Comparison of ENCODE assay signal across 24 cellular contexts in the genomic region with DNA sequence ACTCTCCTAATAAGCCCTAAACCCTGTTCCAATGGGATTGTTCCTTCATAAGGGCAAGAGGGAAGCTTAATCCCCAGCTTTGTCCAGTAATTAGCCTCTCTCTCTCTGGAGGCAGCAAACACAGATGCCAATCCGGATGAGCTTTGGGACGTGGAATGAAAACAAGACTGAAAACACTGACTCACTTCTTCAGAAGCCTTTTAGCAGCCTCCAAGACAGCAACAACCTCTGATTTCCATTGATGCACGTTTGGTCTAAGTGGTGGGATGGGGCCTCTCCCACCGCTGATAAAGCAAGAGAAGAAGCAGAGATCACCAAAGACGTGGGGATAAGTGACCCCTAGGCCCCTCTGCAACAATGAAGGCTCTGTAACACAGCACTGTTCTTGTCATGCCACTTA. TPM values are rescaled to one million over a fixed set of nuclear protein-coding genes. Genes with fewer than 3 reads are reported as not detected.
A peak's percentile ranks its signal among the peaks of the same experiment; 100 is the strongest.
DNase-seq lines count a peak whose midpoint lies in the region; ATAC-seq and TF ChIP-seq lines count a peak whose summit lies in the region.
"Had no signal": no experiment of that assay in that cellular context is flagged by ENCODE, and none has a peak within 500 bp of the region (broad histone marks: within the 10 kb centered on the region; RNA-seq: fewer than 3 reads in every experiment).

No MANE protein-coding gene starts in this region.

- no peak overlapping the region for H3K27ac Mint-ChIP-seq in endodermal cell
- H3K27ac Mint-ChIP-seq: activated naive CD8-positive, alpha-beta T cell; activated T-helper 2 cell treated with anti-CD3 and anti-CD28 coated beads, Interferon-gamma antibody, Interleukin-2, Interleukin-4, amounts not matched to agents 10 μg/mL and 5 μg/mL and 100 μg/mL, durations not matched to agents 14 hours and 24 hours and 36 hours; naive thymus-derived CD8-positive, alpha-beta T cell had no signal

- H2AFZ ChIP-seq in neuronal stem cell (ENCODE audit: low read length), result peak overlapping the region; percentile 4

- no peak overlapping the region for H3K4me3 Mint-ChIP-seq in endodermal cell
- H3K4me3 Mint-ChIP-seq: activated naive CD8-positive, alpha-beta T cell; naive thymus-derived CD8-positive, alpha-beta T cell had no signal

- no peak overlapping the region for H3K14ac ChIP-seq in neuronal stem cell (ENCODE audit: low read length)

- TF ChIP-seq CTCF in endodermal cell (conservative IDR thresholded peaks at IDR 0.05), result no peak

- no peak overlapping the region for H3K4ac ChIP-seq in neuronal stem cell (ENCODE audit: low read length)

- no peak overlapping the region for H2AK5ac ChIP-seq in neuronal stem cell (ENCODE audit: low read depth, low read length)

- H2BK15ac ChIP-seq in neuronal stem cell (ENCODE audit: low read length), result no peak overlapping the region

- H3K9ac ChIP-seq in endodermal cell (ENCODE audit: extremely low read depth, low read length, poor library complexity, severe bottlenecking), result no peak overlapping the region
- H3K9ac ChIP-seq in neuronal stem cell (ENCODE audit: low read depth, low read length, poor library complexity), result no peak overlapping the region

- no peak overlapping the region for H2BK12ac ChIP-seq in neuronal stem cell (ENCODE audit: low read length)

- no peak overlapping the region for H4K8ac ChIP-seq in neuronal stem cell (ENCODE audit: low read depth, low read length)

- H3K79me1 ChIP-seq in neuronal stem cell (ENCODE audit: low read depth, low read length), result no peaks in the 10 kb centered on the region

- H3K27ac ChIP-seq in endodermal cell (ENCODE audit: low read depth, low read length) (peak overlapping the region; percentile 30), neuronal stem cell (replicated peaks; ENCODE audit: low read length) (no peak overlapping the region)
- H3K27ac ChIP-seq: body of pancreas, HL-60 had no signal

- H3K9me3 ChIP-seq in endodermal cell (ENCODE audit: control insufficient read depth, low read length), result no peaks in the 10 kb centered on the region
- H3K9me3 ChIP-seq in neuronal stem cell (replicated peaks in 1 of 2; ENCODE audit: control insufficient read depth in 2 of 2, insufficient read depth in 1 of 2, low read depth in 1 of 2, low read length in 2 of 2), result no peaks in the 10 kb centered on the region
- H3K9me3 ChIP-seq: body of pancreas, esophagus muscularis mucosa had no signal

- no peak overlapping the region for H3K23ac ChIP-seq in neuronal stem cell (ENCODE audit: low read depth, low read length, poor library complexity)

- peaks cover 44% of the 10 kb centered on the region for H3K27me3 ChIP-seq in endodermal cell (ENCODE audit: control insufficient read depth, insufficient read depth, low read length, poor library complexity, severe bottlenecking)
- peaks cover 0 to 22% (median 0%) of the 10 kb centered on the region in 3 experiments for H3K27me3 ChIP-seq in neuronal stem cell (ENCODE audit: control insufficient read depth in 3 of 3, insufficient read depth in 3 of 3, low read depth in 1 of 3, low read length in 3 of 3)

- H2BK5ac ChIP-seq in neuronal stem cell (ENCODE audit: low read length), result no peak overlapping the region

- 69 to 81% methylated on average over 2 to 5 of the region's 5 CpGs for WGBS in endodermal cell (ENCODE audit: insufficient coverage in 1 of 2, insufficient read length in 1 of 2), 2 experiments
- WGBS in neuronal stem cell (ENCODE audit: extremely low coverage in 2 of 2, insufficient read length in 2 of 2, insufficient replicate concordance in 1 of 2), 2 donors, result no CpG with 5 or more reads among the region's 5 CpGs

- H3K4me1 Mint-ChIP-seq in endodermal cell, result peaks cover 7% of the 10 kb centered on the region

- no peak overlapping the region for H4K91ac ChIP-seq in neuronal stem cell (ENCODE audit: low read depth, low read length, poor library complexity)

- H3K36me3 ChIP-seq in endodermal cell (ENCODE audit: control insufficient read depth, insufficient read depth, low read length) (no peaks in the 10 kb centered on the region), neuronal stem cell (replicated peaks in 1 of 2; ENCODE audit: control insufficient read depth in 2 of 2, insufficient read depth in 2 of 2, low read length in 2 of 2) (no peaks in the 10 kb centered on the region)
- H3K36me3 ChIP-seq: esophagus muscularis mucosa had no signal

- no peaks in the 10 kb centered on the region for H3K4me1 ChIP-seq in endodermal cell (ENCODE audit: control insufficient read depth, insufficient read depth, low read length)
- peaks cover 0 to 8% of the 10 kb centered on the region in 2 donors for H3K4me1 ChIP-seq in neuronal stem cell (ENCODE audit: control insufficient read depth in 2 of 2, insufficient read depth in 1 of 2, low read depth in 1 of 2, low read length in 2 of 2)

- DNase-seq in Daoy (ENCODE audit: low read depth), result peak; percentile 19
- peak; percentile 18 for DNase-seq in NCI-H524 treated with DMSO at 0.1 percent for 48 hours (lab: John Stamatoyannopoulos, UW)
- DNase-seq in endodermal cell, result no peak
- peak; percentile 86 for DNase-seq in neuronal stem cell (ENCODE audit: low spot score)
- DNase-seq in SHP77 treated with DMSO at 0.1 percent for 48 hours (lab: John Stamatoyannopoulos, UW), result no peak
- DNase-seq: activated CD8-positive, alpha-beta memory T cell treated with anti-CD3 and anti-CD28 coated beads, Interleukin-2, amount 50 U/mL, for 4 hours; body of pancreas; DMS153; effector memory CD4-positive, alpha-beta T cell; naive thymus-derived CD8-positive, alpha-beta T cell; NCI-H526 treated with DMSO at 0.1 percent for 48 hours; substantia nigra had no signal

- H3K4me2 ChIP-seq in neuronal stem cell (ENCODE audit: insufficient read depth, low read length, poor library complexity, severe bottlenecking), result no peak overlapping the region

- no peaks in the 10 kb centered on the region for H3K9me3 Mint-ChIP-seq in endodermal cell
- H3K9me3 Mint-ChIP-seq: activated T-helper 2 cell treated with anti-CD3 and anti-CD28 coated beads, Interferon-gamma antibody, Interleukin-2, Interleukin-4, amounts not matched to agents 10 μg/mL and 5 μg/mL and 100 μg/mL, durations not matched to agents 14 hours and 24 hours and 36 hours had no signal

- H3K36me3 Mint-ChIP-seq in endodermal cell (ENCODE audit: low read depth), result no peaks in the 10 kb centered on the region
- H3K36me3 Mint-ChIP-seq: activated naive CD8-positive, alpha-beta T cell; naive thymus-derived CD8-positive, alpha-beta T cell had no signal

- no peak overlapping the region for H3K18ac ChIP-seq in neuronal stem cell (ENCODE audit: low read length)

- H3K4me3 ChIP-seq in endodermal cell (ENCODE audit: low read length) (no peak overlapping the region), neuronal stem cell (ENCODE audit: low read length in 2 of 2) (no peak overlapping the region)
- H3K4me3 ChIP-seq: body of pancreas, esophagus muscularis mucosa had no signal

- no peak overlapping the region for H2BK120ac ChIP-seq in neuronal stem cell (ENCODE audit: low read depth, low read length)

- ATAC-seq in GM21619 (IDR thresholded peaks at IDR 0.05; ENCODE audit: unreplicated experiment), result no peak
- ATAC-seq in HG02610 (IDR thresholded peaks at IDR 0.05; ENCODE audit: unreplicated experiment), result no peak
- ATAC-seq in HG03135 (IDR thresholded peaks at IDR 0.05; ENCODE audit: unreplicated experiment), result no peak
- ATAC-seq: body of pancreas; left lobe of liver; naive thymus-derived CD8-positive, alpha-beta T cell; SK-N-SH treated with all-trans-retinoic acid at 6 μM for 48 hours had no signal

- H3K27me3 Mint-ChIP-seq in endodermal cell (ENCODE audit: insufficient read depth), result peaks cover 56% of the 10 kb centered on the region

RNA-seq across cellular contexts. Expression of gene GFRA1, which starts 5.8 kb away (rescaled TPM):
- 0.80 and 1.1 TPM in 2 replicates for total RNA-seq in Daoy (2014; rRNA removed; shearing (Covaris generic))
- 1 to 10 TPM; 1.6 to 3.1 TPM for total RNA-seq in endodermal cell
- polyA plus RNA-seq in endodermal cell (2013, experiment 1 of 2), result 19.2 TPM
- polyA plus RNA-seq in endodermal cell (2013, experiment 2 of 2), result 16.5 TPM
- polyA plus RNA-seq in neuronal stem cell (2013, experiment 1 of 2), result 2.8 TPM
- polyA plus RNA-seq in neuronal stem cell (2013, experiment 2 of 2), result 2.8 TPM
- total RNA-seq: activated T-helper 2 cell treated with anti-CD3 and anti-CD28 coated beads, Interferon-gamma antibody, Interleukin-2, Interleukin-4, amounts not matched to agents 10 μg/mL and 5 μg/mL and 100 μg/mL, durations not matched to agents 14 hours and 24 hours and 36 hours; naive thymus-derived CD8-positive, alpha-beta T cell; T-helper 2 cell treated with Interferon-gamma antibody and Interleukin-4, amounts not matched to agents 100 ng/mL and 5 ng/mL, for 36 hours had no signal
- polyA plus RNA-seq: naive thymus-derived CD8-positive, alpha-beta T cell had no signal

RNA-seq across cellular contexts. Expression of gene CCDC172, which starts 45.4 kb away (rescaled TPM):
- not detected in 2 replicates for total RNA-seq in Daoy (2014; rRNA removed; shearing (Covaris generic))
- total RNA-seq in endodermal cell, result under 1 TPM in 1 of 2 donors, not detected in 1; 0.37 TPM
- not detected for polyA plus RNA-seq in endodermal cell (2013, experiment 1 of 2)
- polyA plus RNA-seq in endodermal cell (2013, experiment 2 of 2), result not detected
- not detected for polyA plus RNA-seq in neuronal stem cell (2013, experiment 1 of 2)
- not detected for polyA plus RNA-seq in neuronal stem cell (2013, experiment 2 of 2)
- total RNA-seq: activated T-helper 2 cell treated with anti-CD3 and anti-CD28 coated beads, Interferon-gamma antibody, Interleukin-2, Interleukin-4, amounts not matched to agents 10 μg/mL and 5 μg/mL and 100 μg/mL, durations not matched to agents 14 hours and 24 hours and 36 hours; body of pancreas; esophagus muscularis mucosa; left lobe of liver; mesenteric fat pad; naive thymus-derived CD8-positive, alpha-beta T cell; T-helper 2 cell treated with Interferon-gamma antibody and Interleukin-4, amounts not matched to agents 100 ng/mL and 5 ng/mL, for 36 hours; urinary bladder had no signal
- polyA plus RNA-seq: naive thymus-derived CD8-positive, alpha-beta T cell; urinary bladder had no signal

Comparison
In these comparisons a context has a peak if more than half of its experiments do, and no peak if none do; other contexts are left out.
1. DNase-seq: peak in Daoy (single experiment), NCI-H524 treated with DMSO at 0.1 percent for 48 hours (single experiment) and neuronal stem cell (single experiment); none in endodermal cell (single experiment) and SHP77 treated with DMSO at 0.1 percent for 48 hours (single experiment).